In the genomic region with DNA sequence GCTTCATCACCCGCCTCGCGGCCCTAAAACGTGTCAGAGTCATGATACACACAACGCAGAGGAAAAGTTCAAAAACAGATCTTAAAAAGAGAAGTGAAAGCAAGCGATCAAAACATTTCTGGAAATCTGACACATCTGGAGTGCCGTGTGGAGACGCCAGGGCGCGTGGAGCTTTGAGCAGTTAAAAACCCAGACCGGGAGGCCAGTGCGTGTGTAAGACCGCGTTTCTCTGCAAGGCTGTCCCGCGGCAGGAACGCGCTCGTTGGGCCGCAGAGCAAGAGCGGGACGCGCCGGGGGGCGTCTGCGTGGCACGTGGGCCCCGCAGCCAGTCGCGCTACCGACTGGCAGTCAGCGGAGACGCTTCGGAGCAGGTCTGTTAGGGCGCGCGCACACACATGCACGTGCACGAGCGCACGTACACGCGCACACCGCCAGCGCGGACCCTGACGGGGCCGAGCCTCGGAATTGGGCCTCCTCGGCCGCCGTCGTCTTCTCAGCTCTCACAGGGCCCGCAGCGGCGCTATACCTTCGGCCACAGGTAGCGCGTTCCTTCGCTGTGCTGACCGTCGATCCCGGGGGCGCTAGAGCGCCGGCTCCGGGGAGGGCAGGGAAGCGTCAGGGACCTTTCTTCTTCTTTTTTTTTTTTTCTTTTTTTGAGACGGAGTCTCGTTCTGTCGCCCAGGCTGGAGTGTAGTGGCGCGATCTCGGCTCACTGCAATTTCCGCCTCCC, we compare ENCODE assay signal across 8 cellular contexts. TPM values are rescaled to one million over a fixed set of nuclear protein-coding genes. Genes with fewer than 3 reads are reported as not detected.
DNase-seq lines count a peak whose midpoint lies in the region; ATAC-seq, FAIRE-seq and TF ChIP-seq lines count a peak whose summit lies in the region.

No MANE protein-coding gene starts in this region.

- H3K9me3 ChIP-seq in HepG2 (ENCODE audit: low read length): no peaks in the 10 kb centered on the region

- peak overlapping the region; percentile 93 for H3K4me2 ChIP-seq in HepG2 (ENCODE audit: low read depth, low read length)

- H3K79me2 ChIP-seq in HepG2 (ENCODE audit: insufficient read depth, low read length): no peaks in the 10 kb centered on the region

- intact Hi-C loops in HepG2 (cut with micrococcal nuclease; ENCODE audit: unreplicated experiment): loop anchor here (2.0 to 5.0 kb wide), 3 partner anchors 36 to 216 kb away; partner anchors contain the start of gene RNF6

- peak overlapping the region; percentile 57 to 79 (median 63) for H3K4me3 ChIP-seq in HepG2 (replicated peaks in 1 of 3; ENCODE audit: insufficient read depth in 1 of 3, low read depth in 2 of 3, low read length in 3 of 3)

- peaks cover 17% of the 10 kb centered on the region; the same call in 1 of the 2 replicates for H3K4me1 ChIP-seq in HepG2 (ENCODE audit: insufficient read depth, low read length)

- no peak for TF ChIP-seq EP300 in HepG2 (IDR thresholded peaks at IDR 0.05; ENCODE audit: low read depth in 2 of 2, low read length in 2 of 2)
- TF ChIP-seq EP300 in HepG2 (CRISPR knock-in tag; IDR thresholded peaks at IDR 0.05; ENCODE audit: borderline replicate concordance): no peak

- peak overlapping the region; percentile 74 for H3K9ac ChIP-seq in HepG2 (ENCODE audit: insufficient read depth, low read depth, low read length)

- peak; percentile 36 to 63; a peak in 3 of 4 replicates for TF ChIP-seq POLR2A in HepG2 (IDR thresholded peaks at IDR 0.05; ENCODE audit: insufficient read depth in 1 of 2, low read depth in 2 of 2, low read length in 2 of 2)

- H3K27ac ChIP-seq in HepG2 (ENCODE audit: extremely low read length, insufficient read depth, low read length): peak overlapping the region; percentile 57

- no peaks in the 10 kb centered on the region for H4K20me1 ChIP-seq in HepG2 (ENCODE audit: insufficient read depth, low read length)

- peak; percentile 77 for TF ChIP-seq RAD21 in HepG2 (CRISPR knock-in tag; IDR thresholded peaks at IDR 0.05)

- no peaks in the 10 kb centered on the region for H3K27me3 ChIP-seq in HepG2 (ENCODE audit: control insufficient read depth in 1 of 2, insufficient read depth in 2 of 2, low read length in 2 of 2)

- 8% methylated on average over 34 of the region's 75 CpGs for WGBS in HepG2 (ENCODE audit: low lambda C conversion rate)

- BruUV-seq in HepG2 (replicated peaks; lab: Mats Ljungman, UMichigan): no TSS peak

- ATAC-seq in GM19025 (IDR thresholded peaks at IDR 0.05; ENCODE audit: low read depth, unreplicated experiment) (peak; percentile 84), HG03342 (IDR thresholded peaks at IDR 0.05; ENCODE audit: unreplicated experiment) (peak; percentile 89), HepG2 (peak; percentile 95)

- DNase-seq in AG20443 (ENCODE audit: low spot score) (peak; percentile 91), NCI-H524 treated with DMSO at 0.1 percent for 48 hours (lab: John Stamatoyannopoulos, UW) (peak; percentile 73), dermis blood vessel endothelial cell (peak; percentile 96), HepG2 (ENCODE audit: low spot score) (peak; percentile 83)
- DNase-seq in activated CD4-positive, alpha-beta T cell treated with anti-CD3 and anti-CD28 coated beads, Interleukin-2, amount 50 U/mL, for 4 hours: peak; percentile 84 to 88
- DNase-seq in stimulated activated CD4-positive, alpha-beta T cell treated with anti-CD3 and anti-CD28 coated beads, Interleukin-2, amount 100 ng/mL, for 48 hours: peak; percentile 82

- CTCF ChIA-PET in HepG2 (lab: Yijun Ruan, JAX; ENCODE audit: low intra/inter-chr PET ratio, low total read pairs): interaction anchor here (0.8 to 1.9 kb wide), 2 partner anchors 310 to 512 kb away, joined by 3 to 14 read pairs; no protein-coding TSS in a partner anchor

- POLR2A ChIA-PET in HepG2 (lab: Yijun Ruan, JAX): interaction anchor here (1.0 to 2.8 kb wide), 4 partner anchors 36 to 512 kb away, joined by 4 to 9 read pairs (median 6); partner anchors contain the start of gene RNF6

- in situ Hi-C loops in HepG2 (cut with HindIII; ENCODE audit: extremely low pct_ligation_motif_present, low pct_unique_long_range_greater_than_20kb): loop anchor here (5.0 to 25.0 kb wide), 3 partner anchors 438 to 676 kb away; no protein-coding TSS in a partner anchor

- peak overlapping the region; percentile 92 for H2AFZ ChIP-seq in HepG2 (ENCODE audit: low read length)

- TF ChIP-seq CTCF in HepG2 (CRISPR knock-in tag; IDR thresholded peaks at IDR 0.05): peak; percentile 88

- H3K36me3 ChIP-seq in HepG2 (replicated peaks in 1 of 2; ENCODE audit: control insufficient read depth in 1 of 2, insufficient read depth in 2 of 2, low read length in 2 of 2): no peaks in the 10 kb centered on the region

- peak; percentile 69 for FAIRE-seq in HepG2 (lab: Jason Lieb, UNC)

TF ChIP-seq in HepG2, 621 proteins besides CTCF, POLR2A, EP300 and RAD21 (continues in another document):
- TF ChIP-seq, protein P1, sequence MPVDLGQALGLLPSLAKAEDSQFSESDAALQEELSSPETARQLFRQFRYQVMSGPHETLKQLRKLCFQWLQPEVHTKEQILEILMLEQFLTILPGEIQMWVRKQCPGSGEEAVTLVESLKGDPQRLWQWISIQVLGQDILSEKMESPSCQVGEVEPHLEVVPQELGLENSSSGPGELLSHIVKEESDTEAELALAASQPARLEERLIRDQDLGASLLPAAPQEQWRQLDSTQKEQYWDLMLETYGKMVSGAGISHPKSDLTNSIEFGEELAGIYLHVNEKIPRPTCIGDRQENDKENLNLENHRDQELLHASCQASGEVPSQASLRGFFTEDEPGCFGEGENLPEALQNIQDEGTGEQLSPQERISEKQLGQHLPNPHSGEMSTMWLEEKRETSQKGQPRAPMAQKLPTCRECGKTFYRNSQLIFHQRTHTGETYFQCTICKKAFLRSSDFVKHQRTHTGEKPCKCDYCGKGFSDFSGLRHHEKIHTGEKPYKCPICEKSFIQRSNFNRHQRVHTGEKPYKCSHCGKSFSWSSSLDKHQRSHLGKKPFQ (CRISPR knock-in tag; IDR thresholded peaks at IDR 0.05; ENCODE audit: insufficient replicate concordance): peak; percentile 67
- TF ChIP-seq ZNF720 (CRISPR knock-in tag; IDR thresholded peaks at IDR 0.05) (no peak), SP5 (CRISPR knock-in tag; IDR thresholded peaks at IDR 0.05; ENCODE audit: borderline replicate concordance, low read depth) (no peak), NCOA1 (CRISPR knock-in tag; IDR thresholded peaks at IDR 0.05) (no peak), IRF2 (CRISPR knock-in tag; IDR thresholded peaks at IDR 0.05) (peak; percentile 78; the same call in 1 of the 2 replicates), SALL2 (CRISPR knock-in tag; IDR thresholded peaks at IDR 0.05) (peak; percentile 92), TOPORS (CRISPR knock-in tag; IDR thresholded peaks at IDR 0.05) (peak; percentile 59), ZNF543 (CRISPR knock-in tag; IDR thresholded peaks at IDR 0.05) (peak; percentile 38; the same call in 1 of the 2 replicates), KLF13 (CRISPR knock-in tag; IDR thresholded peaks at IDR 0.05) (peak; percentile 85; the same call in 1 of the 2 replicates), ZNF280B (CRISPR knock-in tag; IDR thresholded peaks at IDR 0.05; ENCODE audit: borderline replicate concordance) (peak; percentile 90)

RNA-seq across cellular contexts. Expression of gene RNF6, which starts 35.8 kb away (rescaled TPM):
- total RNA-seq in dermis blood vessel endothelial cell (54.3 and 80.6 TPM in 2 replicates), HepG2 (2016; rRNA removed; fragmentation: Illumina TruSeq; extraction: Trizol) (36.8 and 57.0 TPM in 2 replicates)
- total RNA-seq in HepG2 (2016; cell fraction: cytosol; rRNA removed; fragmentation: Illumina TruSeq; extraction: Trizol; ENCODE audit: low read depth): 3.7 and 5.1 TPM in 2 replicates
- 36.4 and 55.9 TPM in 2 replicates for total RNA-seq in HepG2 (2016; cell fraction: insoluble cytoplasmic fraction; rRNA removed; fragmentation: Illumina TruSeq; extraction: Trizol)
- 17.4 and 17.7 TPM in 2 replicates for total RNA-seq in HepG2 (2016; cell fraction: membrane; rRNA removed; fragmentation: Illumina TruSeq; extraction: Trizol)
- total RNA-seq in HepG2 (2016; cell fraction: nucleus; rRNA removed; fragmentation: Illumina TruSeq; extraction: Trizol): 20.6 and 28.2 TPM in 2 replicates
- 11.2 and 14.6 TPM in 2 replicates for polyA plus RNA-seq in HepG2 (2011; rRNA removed)
- 6.3 and 9.5 TPM in 2 replicates for polyA plus RNA-seq in HepG2 (2011; cell fraction: cytosol; rRNA removed)
- polyA plus RNA-seq in HepG2 (2011; cell fraction: nucleus; rRNA removed): 9.8 and 10.1 TPM in 2 replicates
- polyA plus RNA-seq in HepG2 (2012): 13.6 and 16.9 TPM in 2 replicates
- polyA plus RNA-seq in HepG2 (2016; cell fraction: cytosol; fragmentation: Illumina TruSeq; extraction: Trizol; ENCODE audit: low read depth): 1.6 and 2.4 TPM in 2 replicates
- 38.4 and 39.3 TPM in 2 replicates for polyA plus RNA-seq in HepG2 (2016; cell fraction: insoluble cytoplasmic fraction; fragmentation: Illumina TruSeq; extraction: Trizol; ENCODE audit: low read depth)
- 6.1 and 6.2 TPM in 2 replicates for polyA plus RNA-seq in HepG2 (2016; cell fraction: membrane; fragmentation: Illumina TruSeq; extraction: Trizol; ENCODE audit: low read depth)
- 22.4 and 23.7 TPM in 2 replicates for polyA plus RNA-seq in HepG2 (2016; cell fraction: nucleus; fragmentation: Illumina TruSeq; extraction: Trizol; ENCODE audit: insufficient read depth, low read depth)
- polyA minus RNA-seq in HepG2 (2011; rRNA and poly(A)+ RNA removed; ENCODE audit: low replicate concordance): 18.3 and 22.6 TPM in 2 replicates
- polyA minus RNA-seq in HepG2 (2011; cell fraction: cytosol; rRNA and poly(A)+ RNA removed): 13.7 and 16.2 TPM in 2 replicates
- polyA minus RNA-seq in HepG2 (2011; cell fraction: nucleus; rRNA and poly(A)+ RNA removed): 27.4 and 33.7 TPM in 2 replicates

Comparison
In these comparisons a context has a peak if more than half of its experiments do, and no peak if none do; other contexts are left out.
1. Peak in every context shown above with its lines: DNase-seq, ATAC-seq, H3K4me3 ChIP-seq and H3K27ac ChIP-seq.